8 cellular contexts compared by ENCODE assay signal in genomic region chr3:134485620-134486576, GRCh38. TPM values are rescaled to one million over a fixed set of nuclear protein-coding genes. Genes with fewer than 3 reads are reported as not detected.
DNase-seq lines count a peak whose midpoint lies in the region; ATAC-seq and TF ChIP-seq lines count a peak whose summit lies in the region.

ANAPC13 (minus strand) TSS chr3:134485985; CDS start chr3:134482904, 3,081 bp downstream.
CEP63 (plus strand) TSS chr3:134486057; CDS start chr3:134495321, 9,264 bp downstream.

- peak; percentile 77 for ATAC-seq in GM21737 (IDR thresholded peaks at IDR 0.05; ENCODE audit: unreplicated experiment)

- peak; percentile 57 to 72 for TF ChIP-seq POLR2A in Peyer's patch (IDR thresholded peaks at IDR 0.05)
- peak; percentile 73 for TF ChIP-seq POLR2A in esophagus muscularis mucosa (IDR thresholded peaks at IDR 0.05; ENCODE audit: low read depth)

- H3K9me3 ChIP-seq in Peyer's patch (no peaks in the 10 kb centered on the region), esophagus muscularis mucosa (no peaks in the 10 kb centered on the region)

- H3K9ac ChIP-seq in KMS-11, result peak within 1 kb of the TSS; percentile 94

- H3K27ac ChIP-seq in KMS-11, result peak within 1 kb of the TSS; percentile 91
- H3K27ac ChIP-seq in Peyer's patch, result peak within 1 kb of the TSS; percentile 92 to 98 (median 96)
- H3K27ac ChIP-seq in esophagus muscularis mucosa (replicated peaks in 1 of 4), result peak within 1 kb of the TSS; percentile 93 to 97 (median 97)

- no peaks in the 10 kb centered on the region for H4K20me1 ChIP-seq in KMS-11 (ENCODE audit: insufficient read depth)

- no peak for TF ChIP-seq CTCF in KMS-11 (conservative IDR thresholded peaks at IDR 0.05; ENCODE audit: low read depth, low read length)
- peak in 2 of 6 experiments; percentile 1 to 5 for TF ChIP-seq CTCF in Peyer's patch (IDR thresholded peaks at IDR 0.05)
- no peak for TF ChIP-seq CTCF in esophagus muscularis mucosa (IDR thresholded peaks at IDR 0.05)

- H3K4me1 ChIP-seq in KMS-11 (ENCODE audit: low read depth, poor library complexity, severe bottlenecking) (peaks cover 17% of the 10 kb centered on the region), Peyer's patch (peaks cover 0 to 25% (median 4%) of the 10 kb centered on the region in 4 donors), esophagus muscularis mucosa (peaks cover 35 to 54% (median 44%) of the 10 kb centered on the region in 4 donors)

- H3K27me3 ChIP-seq in KMS-11 (ENCODE audit: insufficient read depth, low read depth) (no peaks in the 10 kb centered on the region), Peyer's patch (no peaks in the 10 kb centered on the region), esophagus muscularis mucosa (no peaks in the 10 kb centered on the region)

- intact Hi-C loops in esophagus muscularis mucosa (cut with DNase I), result no loop called here

- peak within 1 kb of the TSS; percentile 98 for H3K4me3 ChIP-seq in KMS-11 (IDR thresholded peaks at IDR 0.05; ENCODE audit: insufficient read depth, low read depth, low read length)
- H3K4me3 ChIP-seq in Peyer's patch, result peak within 1 kb of the TSS; percentile 71 to 86 (median 74)
- H3K4me3 ChIP-seq in esophagus muscularis mucosa, result peak within 1 kb of the TSS; percentile 82 to 91 (median 91)

- H3K36me3 ChIP-seq in KMS-11 (ENCODE audit: insufficient read depth) (0 out of 2 replicates have a peak, but pooled peaks cover 6% of the 10 kb centered on the region), Peyer's patch (peaks cover 0 to 12% (median 0%) of the 10 kb centered on the region in 3 donors), esophagus muscularis mucosa (peaks cover 6 to 20% (median 16%) of the 10 kb centered on the region in 4 donors)

- TF ChIP-seq EP300 in esophagus muscularis mucosa (IDR thresholded peaks at IDR 0.05), result no peak

- peak within 1 kb of the TSS; percentile 77 for H3K4me2 ChIP-seq in KMS-11

- 0% methylated on average over 16 of the region's 87 CpGs for WGBS in esophagus muscularis mucosa

- peaks cover 54% of the 10 kb centered on the region for H3K79me2 ChIP-seq in KMS-11 (ENCODE audit: insufficient read depth, low read depth)

- peak; percentile 81 for DNase-seq in DMS53 treated with DMSO at 0.1 percent for 48 hours (lab: John Stamatoyannopoulos, UW; ENCODE audit: unreplicated experiment)
- DNase-seq in Peyer's patch, result peak; percentile 95 to 98 (median 96)
- peak; percentile 92 to 93 for DNase-seq in activated T-cell treated with anti-CD3 and anti-CD28 coated beads, Interleukin-2, amount 50 U/mL, for 48 hours
- DNase-seq in esophagus muscularis mucosa (ENCODE audit: extremely low spot score), result peak; percentile 99
- peak; percentile 100 for DNase-seq in myocyte (ENCODE audit: low read depth)
- peak; percentile 82 to 90 for DNase-seq in stimulated activated CD8-positive, alpha-beta memory T cell treated with anti-CD3 and anti-CD28 coated beads, Interleukin-7, amount 100 ng/mL, for 48 hours (ENCODE audit: extremely low read depth in 1 of 2, low read depth in 1 of 2)

- H2AFZ ChIP-seq in KMS-11 (ENCODE audit: low read depth), result peak within 1 kb of the TSS; percentile 99

RNA-seq across cellular contexts. Expression of gene ANAPC13, which starts in this region (rescaled TPM):
- total RNA-seq in Peyer's patch (10 to 100 TPM; 24.5 to 50.3 (median 39.9) TPM), esophagus muscularis mucosa (10 to 100 TPM; 32.5 to 78.9 (median 49.4) TPM), myocyte (177 and 210 TPM in 2 replicates)
- 77.7 TPM for polyA plus RNA-seq in myocyte (2012)

RNA-seq across cellular contexts. Expression of gene CEP63, which starts in this region (rescaled TPM):
- total RNA-seq in Peyer's patch, result 10 to 100 TPM; 13.3 to 67.7 (median 19.6) TPM
- total RNA-seq in esophagus muscularis mucosa, result 10 to 100 TPM; 16.7 to 26.2 (median 22.6) TPM
- 17.6 and 22.5 TPM in 2 replicates for total RNA-seq in myocyte
- 21.7 TPM for polyA plus RNA-seq in myocyte (2012)

Comparison
In these comparisons a context has a peak if more than half of its experiments do, and no peak if none do; other contexts are left out.
1. Peak in every context shown above with its lines: DNase-seq, ATAC-seq, H3K4me3 ChIP-seq and H3K27ac ChIP-seq.